In genomic region chr11:93608280-93608862, GRCh38 we compare ENCODE assay signal across 18 cellular contexts. TPM values are rescaled to one million over a fixed set of nuclear protein-coding genes. Genes with fewer than 3 reads are reported as not detected.
A peak's percentile ranks its signal among the peaks of the same experiment; 100 is the strongest.
DNase-seq lines count a peak whose midpoint lies in the region; ATAC-seq and TF ChIP-seq lines count a peak whose summit lies in the region.
"Had no signal": no experiment of that assay in that cellular context is flagged by ENCODE, and none has a peak within 500 bp of the region (broad histone marks: within the 10 kb centered on the region; RNA-seq: fewer than 3 reads in every experiment).

No MANE protein-coding gene starts in this region.

- ATAC-seq in GM21619 (IDR thresholded peaks at IDR 0.05; ENCODE audit: unreplicated experiment): peak; percentile 40
- ATAC-seq in left lung: peak; percentile 56
- no peak for ATAC-seq in HG02763 (IDR thresholded peaks at IDR 0.05; ENCODE audit: unreplicated experiment)

- peaks cover 0 to 9% of the 10 kb centered on the region in 2 donors for H3K4me1 ChIP-seq in left lung
- H3K4me1 ChIP-seq: ascending aorta had no signal

- no peaks in the 10 kb centered on the region for H3K9me3 ChIP-seq in left lung
- H3K9me3 ChIP-seq: ascending aorta, neutrophil had no signal

- peak; percentile 48 for DNase-seq in DMS53 (lab: John Stamatoyannopoulos, UW)
- peak; percentile 32 for DNase-seq in OCI-M1 (lab: John Stamatoyannopoulos, UW)
- no peak for DNase-seq in left lung
- DNase-seq in LoVo (ENCODE audit: low spot score): no peak
- DNase-seq in NCI-H774 (lab: John Stamatoyannopoulos, UW): no peak
- DNase-seq: activated CD4-positive, alpha-beta memory T cell treated with anti-CD3 and anti-CD28 coated beads for 36 hours; activated naive CD4-positive, alpha-beta T cell treated with anti-CD3 and anti-CD28 coated beads, Interleukin-2, amount 50 U/mL, for 16 hours; activated T-cell treated with anti-CD3 and anti-CD28 coated beads, Interleukin-2, amount 50 U/mL, for 1 hour; CD8-positive, alpha-beta memory T cell; DMS79; effector CD8-positive, alpha-beta T cell; NCI-H187; NCI-H446; SIG-M5 had no signal

- H3K27ac ChIP-seq in left lung: no peak overlapping the region
- H3K27ac ChIP-seq: ascending aorta, neutrophil had no signal

- H3K27me3 ChIP-seq in left lung: no peaks in the 10 kb centered on the region
- H3K27me3 ChIP-seq: ascending aorta, neutrophil had no signal

- intact Hi-C loops in left lung (cut with DNase I): no loop called here

- no peaks in the 10 kb centered on the region for H3K36me3 ChIP-seq in left lung
- H3K36me3 ChIP-seq: ascending aorta, neutrophil had no signal

- no peak overlapping the region for H3K4me3 ChIP-seq in left lung
- H3K4me3 ChIP-seq: ascending aorta had no signal

- TF ChIP-seq CTCF in left lung (IDR thresholded peaks at IDR 0.05): no peak

RNA-seq across cellular contexts. Expression of gene CEP295, which starts 53.1 kb away (rescaled TPM):
- 10 to 100 TPM; 10.5 to 11.3 TPM for total RNA-seq in left lung

Comparison
In these comparisons a context has a peak if more than half of its experiments do, and no peak if none do; other contexts are left out.
1. DNase-seq: peak in DMS53 (single experiment) and OCI-M1 (single experiment); none in left lung (0 of 2), LoVo (single experiment) and NCI-H774 (single experiment).